Comparison of ENCODE assay signal across 10 cellular contexts in the genomic region with DNA sequence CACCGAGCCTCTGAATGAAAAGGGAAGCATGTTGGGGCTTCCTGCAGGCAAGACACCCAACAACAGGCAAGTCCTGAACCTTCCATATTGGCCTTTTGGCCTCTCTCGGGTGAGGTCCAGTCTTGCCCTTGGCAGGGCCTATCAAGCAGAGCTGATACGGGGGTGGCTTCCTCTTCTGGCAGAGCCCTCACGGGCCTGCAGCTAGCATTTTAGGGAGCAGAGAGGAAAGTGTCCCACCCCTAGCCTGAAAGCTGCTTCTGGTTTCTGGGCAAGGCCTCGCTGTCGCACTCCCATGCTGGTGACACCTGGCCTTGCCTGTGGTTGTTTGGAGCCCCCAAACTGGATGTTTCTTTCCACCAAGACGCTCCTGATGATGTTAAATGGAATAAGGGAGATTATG. TPM values are rescaled to one million over a fixed set of nuclear protein-coding genes. Genes with fewer than 3 reads are reported as not detected.
DNase-seq lines count a peak whose midpoint lies in the region; ATAC-seq and TF ChIP-seq lines count a peak whose summit lies in the region.
"Had no signal": no experiment of that assay in that cellular context is flagged by ENCODE, and none has a peak within 500 bp of the region (broad histone marks: within the 10 kb centered on the region; RNA-seq: fewer than 3 reads in every experiment).

No MANE protein-coding gene starts in this region.

- peak; percentile 4 for ATAC-seq in GM19467 (IDR thresholded peaks at IDR 0.05; ENCODE audit: unreplicated experiment)
- peak; percentile 6 for ATAC-seq in HG03196 (IDR thresholded peaks at IDR 0.05; ENCODE audit: unreplicated experiment)
- ATAC-seq in HG02763 (IDR thresholded peaks at IDR 0.05; ENCODE audit: unreplicated experiment): no peak

- no peaks in the 10 kb centered on the region for H3K36me3 Mint-ChIP-seq in chondrocyte (ENCODE audit: low read depth)

- H3K36me3 ChIP-seq in SK-N-SH (replicated peaks in 1 of 2; ENCODE audit: control insufficient read depth in 1 of 2, insufficient read depth in 2 of 2, low read length in 1 of 2): no peaks in the 10 kb centered on the region

- H3K4me3 Mint-ChIP-seq in chondrocyte (ENCODE audit: unreplicated experiment): no peak overlapping the region

- no peak for TF ChIP-seq EP300 in SK-N-SH (IDR thresholded peaks at IDR 0.05; ENCODE audit: borderline replicate concordance in 1 of 2, low read depth in 1 of 2, low read length in 1 of 2)

- no peak for TF ChIP-seq RAD21 in SK-N-SH (IDR thresholded peaks at IDR 0.05; ENCODE audit: low read length)

- H3K9ac ChIP-seq in SK-N-SH: no peak overlapping the region

- no peaks in the 10 kb centered on the region for H3F3A ChIP-seq in SK-N-SH (replicated peaks; ENCODE audit: insufficient read depth)

- CTCF ChIA-PET in SK-N-SH (lab: Yijun Ruan, JAX): interaction anchor here (1.4 to 8.2 kb wide), 2 partner anchors 68 to 208 kb away, joined by 4 to 79 read pairs; no protein-coding TSS in a partner anchor

- H3K9me2 ChIP-seq in SK-N-SH: no peaks in the 10 kb centered on the region

- H3K27ac ChIP-seq in SK-N-SH (ENCODE audit: low read depth in 2 of 2, low read length in 1 of 2): no peak overlapping the region

- H3K9me3 ChIP-seq in SK-N-SH: no peaks in the 10 kb centered on the region

- POLR2A ChIA-PET in SK-N-SH (lab: Yijun Ruan, JAX): no interaction called here

- no peak overlapping the region for H3K4me2 ChIP-seq in SK-N-SH

- no peaks in the 10 kb centered on the region for H3K4me1 Mint-ChIP-seq in chondrocyte (ENCODE audit: low read depth)

- H3K79me2 ChIP-seq in SK-N-SH (ENCODE audit: insufficient read depth): no peaks in the 10 kb centered on the region

- no peak overlapping the region for H2AFZ ChIP-seq in SK-N-SH (ENCODE audit: low read depth)

- H3K4me1 ChIP-seq in SK-N-SH (ENCODE audit: control insufficient read depth in 1 of 2, insufficient read depth in 2 of 2, low read depth in 1 of 2, low read length in 1 of 2): peaks cover 0 to 6% of the 10 kb centered on the region in 2 experiments; a peak in 1 of 4 replicates

- DNase-seq in GM10266 (ENCODE audit: extremely low spot score) (peak; percentile 35), chondrocyte (ENCODE audit: low spot score) (peak; percentile 55), NCI-H526 treated with DMSO at 0.1 percent for 48 hours (lab: John Stamatoyannopoulos, UW) (no peak), SK-N-SH (no peak)
- no peak for DNase-seq in activated naive CD4-positive, alpha-beta T cell (lab: John Stamatoyannopoulos, UW)
- DNase-seq: NCI-H187 treated with DMSO at 0.1 percent for 48 hours had no signal

- no peaks in the 10 kb centered on the region for H3K27me3 Mint-ChIP-seq in chondrocyte (ENCODE audit: low read depth)

- H3K9me3 Mint-ChIP-seq in chondrocyte (ENCODE audit: low read depth): no peaks in the 10 kb centered on the region

- WGBS in SK-N-SH (ENCODE audit: low lambda C conversion rate): 84% methylated on average over 5 of the region's 7 CpGs

- no peaks in the 10 kb centered on the region for H4K20me1 ChIP-seq in SK-N-SH (ENCODE audit: insufficient read depth)

- no peak overlapping the region for H3K27ac Mint-ChIP-seq in chondrocyte (ENCODE audit: unreplicated experiment)

- H3K4me3 ChIP-seq in SK-N-SH (ENCODE audit: low read depth in 2 of 2, low read length in 1 of 2): no peak overlapping the region
- H3K4me3 ChIP-seq: lung had no signal

- TF ChIP-seq CTCF in GM10266 (IDR thresholded peaks at IDR 0.05; ENCODE audit: control insufficient read depth, insufficient read depth, low read depth, missing control alignments): no peak
- no peak for TF ChIP-seq CTCF in chondrocyte (IDR thresholded peaks at IDR 0.05)
- no peak for TF ChIP-seq CTCF in SK-N-SH (IDR thresholded peaks at IDR 0.05)

- no peaks in the 10 kb centered on the region for H3K27me3 ChIP-seq in SK-N-SH (ENCODE audit: insufficient read depth)

TF ChIP-seq in SK-N-SH, 30 proteins besides CTCF, POLR2A, EP300 and RAD21:
- TF ChIP-seq RCOR1 (IDR thresholded peaks at IDR 0.05; ENCODE audit: low read length): no peak
- no peak for TF ChIP-seq MAX (IDR thresholded peaks at IDR 0.05; ENCODE audit: low read depth)
- TF ChIP-seq SMC3 (IDR thresholded peaks at IDR 0.05; ENCODE audit: low read depth, low read length): no peak
- no peak for TF ChIP-seq RFX5 (IDR thresholded peaks at IDR 0.05; ENCODE audit: low read length)
- TF ChIP-seq MEF2A (IDR thresholded peaks at IDR 0.05; ENCODE audit: borderline replicate concordance, low read depth): no peak
- no peak for TF ChIP-seq NRF1 (IDR thresholded peaks at IDR 0.05; ENCODE audit: low read depth, low read length)
- TF ChIP-seq, protein P1, sequence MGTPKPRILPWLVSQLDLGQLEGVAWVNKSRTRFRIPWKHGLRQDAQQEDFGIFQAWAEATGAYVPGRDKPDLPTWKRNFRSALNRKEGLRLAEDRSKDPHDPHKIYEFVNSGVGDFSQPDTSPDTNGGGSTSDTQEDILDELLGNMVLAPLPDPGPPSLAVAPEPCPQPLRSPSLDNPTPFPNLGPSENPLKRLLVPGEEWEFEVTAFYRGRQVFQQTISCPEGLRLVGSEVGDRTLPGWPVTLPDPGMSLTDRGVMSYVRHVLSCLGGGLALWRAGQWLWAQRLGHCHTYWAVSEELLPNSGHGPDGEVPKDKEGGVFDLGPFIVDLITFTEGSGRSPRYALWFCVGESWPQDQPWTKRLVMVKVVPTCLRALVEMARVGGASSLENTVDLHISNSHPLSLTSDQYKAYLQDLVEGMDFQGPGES (IDR thresholded peaks at IDR 0.05; ENCODE audit: low read depth, low read length): no peak
- no peak for TF ChIP-seq SIN3A (IDR thresholded peaks at IDR 0.05; ENCODE audit: borderline replicate concordance, low read depth, low read length)
- no peak for TF ChIP-seq FOSL2 (IDR thresholded peaks at IDR 0.05; ENCODE audit: borderline replicate concordance, low read depth)
- TF ChIP-seq MXI1 (IDR thresholded peaks at IDR 0.05; ENCODE audit: low read depth, low read length): no peak
- TF ChIP-seq CHD2 (IDR thresholded peaks at IDR 0.05; ENCODE audit: low read length, partially characterized antibody): no peak
- no peak for TF ChIP-seq TCF12 (IDR thresholded peaks at IDR 0.05)

RNA-seq across cellular contexts. Expression of gene CTSH, which starts 31.8 kb away (rescaled TPM):
- 12.0 to 22.5 TPM (median 22.0 TPM) in 3 replicates for total RNA-seq in chondrocyte
- 22.7 and 23.0 TPM in 2 replicates for polyA plus RNA-seq in SK-N-SH (2012; rRNA removed)
- polyA plus RNA-seq in SK-N-SH (2012; cell fraction: cytosol; rRNA removed): 18.4 and 19.0 TPM in 2 replicates
- polyA plus RNA-seq in SK-N-SH (2012; cell fraction: nucleus; rRNA removed): 20.0 and 24.4 TPM in 2 replicates

Comparison
In these comparisons a context has a peak if more than half of its experiments do, and no peak if none do; other contexts are left out.
1. DNase-seq: peak in GM10266 (single experiment) and chondrocyte (single experiment); none in NCI-H526 treated with DMSO at 0.1 percent for 48 hours (single experiment), SK-N-SH (single experiment) and activated naive CD4-positive, alpha-beta T cell (0 of 4).